20 cellular contexts compared by ENCODE assay signal in genomic region chr10:112466802-112467201, GRCh38. TPM values are rescaled to one million over a fixed set of nuclear protein-coding genes. Genes with fewer than 3 reads are reported as not detected.
A peak's percentile ranks its signal among the peaks of the same experiment; 100 is the strongest.
DNase-seq lines count a peak whose midpoint lies in the region; ATAC-seq, FAIRE-seq and TF ChIP-seq lines count a peak whose summit lies in the region.
"Had no signal": no experiment of that assay in that cellular context is flagged by ENCODE, and none has a peak within 500 bp of the region (broad histone marks: within the 10 kb centered on the region; RNA-seq: fewer than 3 reads in every experiment).

No MANE protein-coding gene starts in this region.

- TF ChIP-seq EP300 in HepG2 (IDR thresholded peaks at IDR 0.05; ENCODE audit: low read depth in 2 of 2, low read length in 2 of 2) (no peak), HepG2 (CRISPR knock-in tag; IDR thresholded peaks at IDR 0.05; ENCODE audit: borderline replicate concordance) (no peak)

- POLR2A ChIA-PET in HepG2 (lab: Yijun Ruan, JAX) (no interaction called here), HCT116 (lab: Charles Lee) (no interaction called here)

- H3K79me2 ChIP-seq in HepG2 (ENCODE audit: insufficient read depth, low read length): no peaks in the 10 kb centered on the region
- H3K79me2 ChIP-seq in HCT116 (ENCODE audit: insufficient read depth, low read length): peaks cover 16% of the 10 kb centered on the region

- H3K9me3 ChIP-seq in HepG2 (ENCODE audit: low read length) (no peaks in the 10 kb centered on the region), right lobe of liver (no peaks in the 10 kb centered on the region), HCT116 (ENCODE audit: control insufficient read depth in 1 of 2, insufficient read depth in 1 of 2, low read depth in 1 of 2, low read length in 2 of 2) (no peaks in the 10 kb centered on the region)
- H3K9me3 ChIP-seq: Caco-2 had no signal

- H3K36me3 ChIP-seq in HepG2 (replicated peaks in 1 of 2; ENCODE audit: control insufficient read depth in 1 of 2, insufficient read depth in 2 of 2, low read length in 2 of 2) (peaks cover 7 to 25% of the 10 kb centered on the region in 2 experiments; a peak in 4 of 5 replicates), right lobe of liver (peaks cover 0 to 9% (median 1%) of the 10 kb centered on the region in 4 donors), HCT116 (ENCODE audit: control insufficient read depth in 1 of 2, insufficient read depth in 2 of 2, low read length in 2 of 2) (peaks cover 26 to 40% of the 10 kb centered on the region in 2 experiments), brain microvascular endothelial cell (replicated peaks) (peaks cover 2% of the 10 kb centered on the region)

- no peak for TF ChIP-seq POLR2A in HepG2 (IDR thresholded peaks at IDR 0.05; ENCODE audit: insufficient read depth in 1 of 2, low read depth in 2 of 2, low read length in 2 of 2)
- TF ChIP-seq POLR2A in right lobe of liver (IDR thresholded peaks at IDR 0.05): no peak
- TF ChIP-seq POLR2A in HCT116 (IDR thresholded peaks at IDR 0.05; ENCODE audit: borderline replicate concordance, extremely low read depth, insufficient read depth, insufficient read length): no peak

- H4K20me1 ChIP-seq in HepG2 (ENCODE audit: insufficient read depth, low read length) (no peaks in the 10 kb centered on the region), HCT116 (ENCODE audit: insufficient read depth) (no peaks in the 10 kb centered on the region)

- H3K4me2 ChIP-seq in HepG2 (ENCODE audit: low read depth, low read length) (no peak overlapping the region), HCT116 (ENCODE audit: low read length) (no peak overlapping the region)
- H3K4me2 ChIP-seq: A549; BLaER1 treated with 17β-estradiol and CSF1 and Interleukin-3, amounts not matched to agents 10 nM and 100 nM had no signal

- ATAC-seq in HepG2 (no peak), right lobe of liver (no peak), HCT116 (no peak)
- ATAC-seq in activated CD4-positive, CD25-positive, alpha-beta regulatory T cell treated with anti-CD3 and anti-CD28 coated beads, Interleukin-2, amount 50 U/mL, for 24 hours: no peak
- ATAC-seq: A549; CD8-positive, alpha-beta T cell had no signal

- FAIRE-seq in HepG2 (lab: Jason Lieb, UNC): no peak
- FAIRE-seq: A549, D721Med, G401.6, GM12891, GM19239 had no signal

- WGBS in HepG2 (ENCODE audit: low lambda C conversion rate): 92% methylated on average over 3 of the region's 3 CpGs
- WGBS in right lobe of liver (ENCODE audit: insufficient coverage, low coverage, low lambda C conversion rate, missing lambda C conversion rate): 89% methylated on average over 3 of the region's 3 CpGs

- CTCF ChIA-PET in HepG2 (lab: Yijun Ruan, JAX; ENCODE audit: low intra/inter-chr PET ratio, low total read pairs): no interaction called here
- CTCF ChIA-PET in HCT116 (lab: Charles Lee): interaction anchor here (1.0 kb wide), 1 partner anchor 159 kb away, joined by 4 read pairs; no protein-coding TSS in a partner anchor

- no peak overlapping the region for H3K27ac ChIP-seq in HepG2 (ENCODE audit: extremely low read length, insufficient read depth, low read length)
- no peak overlapping the region for H3K27ac ChIP-seq in right lobe of liver
- no peak overlapping the region for H3K27ac ChIP-seq in HCT116 (ENCODE audit: low read depth, low read length)
- H3K27ac ChIP-seq in brain microvascular endothelial cell: no peak overlapping the region
- H3K27ac ChIP-seq: A549; BLaER1 treated with 17β-estradiol and CSF1 and Interleukin-3, amounts not matched to agents 10 nM and 100 nM; C4-2B had no signal

- intact Hi-C loops in HepG2 (cut with micrococcal nuclease; ENCODE audit: unreplicated experiment) (no loop called here), right lobe of liver (cut with DNase I) (no loop called here), HCT116 (cut with micrococcal nuclease) (no loop called here)

- no peaks in the 10 kb centered on the region for H3K27me3 ChIP-seq in HepG2 (ENCODE audit: control insufficient read depth in 1 of 2, insufficient read depth in 2 of 2, low read length in 2 of 2)
- no peaks in the 10 kb centered on the region for H3K27me3 ChIP-seq in right lobe of liver
- H3K27me3 ChIP-seq in HCT116 (ENCODE audit: insufficient read depth, low read length): no peaks in the 10 kb centered on the region
- H3K27me3 ChIP-seq in brain microvascular endothelial cell (replicated peaks): no peaks in the 10 kb centered on the region
- H3K27me3 ChIP-seq: BLaER1 treated with 17β-estradiol and CSF1 and Interleukin-3, amounts not matched to agents 10 nM and 100 nM had no signal

- H3K9ac ChIP-seq in HepG2 (ENCODE audit: insufficient read depth, low read depth, low read length): no peak overlapping the region
- no peak overlapping the region for H3K9ac ChIP-seq in HCT116 (ENCODE audit: low read length)
- H3K9ac ChIP-seq: BLaER1 treated with 17β-estradiol and CSF1 and Interleukin-3, amounts not matched to agents 10 nM and 100 nM had no signal

- no peaks in the 10 kb centered on the region for H3K9me2 ChIP-seq in HCT116 (ENCODE audit: insufficient read depth)

- in situ Hi-C loops in HepG2 (cut with HindIII; ENCODE audit: extremely low pct_ligation_motif_present, low pct_unique_long_range_greater_than_20kb) (no loop called here), brain microvascular endothelial cell (cut with HindIII; ENCODE audit: low pct_ligation_motif_present, low sequenced_read_pairs) (no loop called here)

- H3K4me3 ChIP-seq in HepG2 (replicated peaks in 1 of 3; ENCODE audit: insufficient read depth in 1 of 3, low read depth in 2 of 3, low read length in 3 of 3): no peak overlapping the region
- H3K4me3 ChIP-seq in right lobe of liver: no peak overlapping the region
- no peak overlapping the region for H3K4me3 ChIP-seq in HCT116 (replicated peaks in 1 of 2; ENCODE audit: low read depth in 1 of 2, low read length in 2 of 2)
- H3K4me3 ChIP-seq in brain microvascular endothelial cell (ENCODE audit: low read depth, low read length): no peak overlapping the region
- H3K4me3 ChIP-seq: A549; BLaER1 treated with 17β-estradiol and CSF1 and Interleukin-3, amounts not matched to agents 10 nM and 100 nM had no signal

- TF ChIP-seq RAD21 in HepG2 (CRISPR knock-in tag; IDR thresholded peaks at IDR 0.05) (no peak), HCT116 (IDR thresholded peaks at IDR 0.05; ENCODE audit: low read depth) (no peak)

- no peak overlapping the region for H2AFZ ChIP-seq in HepG2 (ENCODE audit: low read length)
- no peak overlapping the region for H2AFZ ChIP-seq in HCT116 (ENCODE audit: low read depth, low read length, poor library complexity, severe bottlenecking)

- TF ChIP-seq CTCF in HepG2 (CRISPR knock-in tag; IDR thresholded peaks at IDR 0.05) (no peak), right lobe of liver (IDR thresholded peaks at IDR 0.05) (no peak), HCT116 (IDR thresholded peaks at IDR 0.05 in 2 of 3, conservative IDR thresholded peaks at IDR 0.05 in 1 of 3; ENCODE audit: borderline replicate concordance in 1 of 3, insufficient read depth in 1 of 3, low read depth in 2 of 3, low read length in 2 of 3) (no peak), brain microvascular endothelial cell (IDR thresholded peaks at IDR 0.05; ENCODE audit: low read depth, low read length, missing control alignments) (no peak)

- no peak for DNase-seq in HepG2 (ENCODE audit: low spot score)
- DNase-seq in right lobe of liver: no peak
- no peak for DNase-seq in HCT116 (ENCODE audit: low read depth, low spot score)
- no peak for DNase-seq in brain microvascular endothelial cell
- DNase-seq: 8988T; AML-193; Caco-2; Calu3; CD4-positive, alpha-beta T cell; CD8-positive, alpha-beta T cell; DMS79 treated with DMSO at 0.1 percent for 48 hours; GF-D8 had no signal

- RAD21 ChIA-PET in HCT116 (lab: Charles Lee; ENCODE audit: low non-redundant PET in 1 of 2, low total read pairs in 2 of 2, uncharacterized antibody in 2 of 2, unreplicated experiment in 2 of 2): no interaction called here

- BruUV-seq in HepG2 (replicated peaks; lab: Mats Ljungman, UMichigan): no TSS peak
- BruUV-seq in HCT116 (replicated peaks; lab: Mats Ljungman, UMichigan): TSS peak; percentile 4

- H3K4me1 ChIP-seq in HepG2 (ENCODE audit: insufficient read depth, low read length) (0 out of 2 replicates have a peak, but pooled peaks cover 3% of the 10 kb centered on the region), right lobe of liver (peaks cover 0 to 5% (median 2%) of the 10 kb centered on the region in 4 donors), HCT116 (ENCODE audit: control insufficient read depth in 1 of 2, insufficient read depth in 2 of 2, low read length in 2 of 2) (peaks cover 0 to 5% of the 10 kb centered on the region in 2 experiments; a peak in 3 of 4 replicates)
- H3K4me1 ChIP-seq: A549; BLaER1 treated with 17β-estradiol and CSF1 and Interleukin-3, amounts not matched to agents 10 nM and 100 nM had no signal

RNA-seq across cellular contexts. Expression of gene VTI1A, which starts 19.8 kb away (rescaled TPM):
- total RNA-seq in HepG2 (2016; rRNA removed; fragmentation: Illumina TruSeq; extraction: Trizol) (32.7 and 38.7 TPM in 2 replicates), right lobe of liver (10 to 100 TPM; 11.2 to 26.2 (median 12.3) TPM), HCT116 (2021; ENCODE audit: unreplicated experiment) (80.7 TPM)
- 7.8 and 10.4 TPM in 2 replicates for total RNA-seq in HepG2 (2016; cell fraction: cytosol; rRNA removed; fragmentation: Illumina TruSeq; extraction: Trizol; ENCODE audit: low read depth)
- 31.1 and 36.1 TPM in 2 replicates for total RNA-seq in HepG2 (2016; cell fraction: insoluble cytoplasmic fraction; rRNA removed; fragmentation: Illumina TruSeq; extraction: Trizol)
- 19.0 and 19.3 TPM in 2 replicates for total RNA-seq in HepG2 (2016; cell fraction: membrane; rRNA removed; fragmentation: Illumina TruSeq; extraction: Trizol)
- 73.4 and 74.7 TPM in 2 replicates for total RNA-seq in HepG2 (2016; cell fraction: nucleus; rRNA removed; fragmentation: Illumina TruSeq; extraction: Trizol)
- 10.2 and 11.7 TPM in 2 replicates for polyA plus RNA-seq in HepG2 (2011; rRNA removed)
- 8.2 and 9.5 TPM in 2 replicates for polyA plus RNA-seq in HepG2 (2011; cell fraction: cytosol; rRNA removed)
- polyA plus RNA-seq in HepG2 (2011; cell fraction: nucleus; rRNA removed): 19.8 and 20.7 TPM in 2 replicates
- 9.5 and 11.1 TPM in 2 replicates for polyA plus RNA-seq in HepG2 (2012)
- polyA plus RNA-seq in HepG2 (2016; cell fraction: cytosol; fragmentation: Illumina TruSeq; extraction: Trizol; ENCODE audit: low read depth): 8.3 and 11.0 TPM in 2 replicates
- polyA plus RNA-seq in HepG2 (2016; cell fraction: insoluble cytoplasmic fraction; fragmentation: Illumina TruSeq; extraction: Trizol; ENCODE audit: low read depth): 32.7 and 33.2 TPM in 2 replicates
- polyA plus RNA-seq in HepG2 (2016; cell fraction: membrane; fragmentation: Illumina TruSeq; extraction: Trizol; ENCODE audit: low read depth): 12.7 and 14.9 TPM in 2 replicates
- polyA plus RNA-seq in HepG2 (2016; cell fraction: nucleus; fragmentation: Illumina TruSeq; extraction: Trizol; ENCODE audit: insufficient read depth, low read depth): 29.8 and 34.7 TPM in 2 replicates
- 15.3 and 16.3 TPM in 2 replicates for polyA minus RNA-seq in HepG2 (2011; rRNA and poly(A)+ RNA removed; ENCODE audit: low replicate concordance)
- polyA minus RNA-seq in HepG2 (2011; cell fraction: cytosol; rRNA and poly(A)+ RNA removed): 7.6 and 7.8 TPM in 2 replicates
- polyA minus RNA-seq in HepG2 (2011; cell fraction: nucleus; rRNA and poly(A)+ RNA removed): 84.0 and 86.0 TPM in 2 replicates
- 15.4 and 23.6 TPM in 2 replicates for polyA plus RNA-seq in HCT116 (2012)

RNA-seq across cellular contexts. Expression of gene ZDHHC6, which starts 20.1 kb away (rescaled TPM):
- 49.4 and 50.9 TPM in 2 replicates for total RNA-seq in HepG2 (2016; rRNA removed; fragmentation: Illumina TruSeq; extraction: Trizol)
- 35.2 and 46.9 TPM in 2 replicates for total RNA-seq in HepG2 (2016; cell fraction: cytosol; rRNA removed; fragmentation: Illumina TruSeq; extraction: Trizol; ENCODE audit: low read depth)
- total RNA-seq in HepG2 (2016; cell fraction: insoluble cytoplasmic fraction; rRNA removed; fragmentation: Illumina TruSeq; extraction: Trizol): 52.5 and 54.7 TPM in 2 replicates
- 80.7 and 80.9 TPM in 2 replicates for total RNA-seq in HepG2 (2016; cell fraction: membrane; rRNA removed; fragmentation: Illumina TruSeq; extraction: Trizol)
- total RNA-seq in HepG2 (2016; cell fraction: nucleus; rRNA removed; fragmentation: Illumina TruSeq; extraction: Trizol): 42.2 and 43.4 TPM in 2 replicates
- polyA plus RNA-seq in HepG2 (2011; rRNA removed): 16.3 and 20.9 TPM in 2 replicates
- 8.4 and 12.7 TPM in 2 replicates for polyA plus RNA-seq in HepG2 (2011; cell fraction: cytosol; rRNA removed)
- polyA plus RNA-seq in HepG2 (2011; cell fraction: nucleus; rRNA removed): 34.4 and 41.6 TPM in 2 replicates
- polyA plus RNA-seq in HepG2 (2012): 22.0 and 25.6 TPM in 2 replicates
- 33.5 and 47.1 TPM in 2 replicates for polyA plus RNA-seq in HepG2 (2016; cell fraction: cytosol; fragmentation: Illumina TruSeq; extraction: Trizol; ENCODE audit: low read depth)
- polyA plus RNA-seq in HepG2 (2016; cell fraction: insoluble cytoplasmic fraction; fragmentation: Illumina TruSeq; extraction: Trizol; ENCODE audit: low read depth): 44.1 and 46.7 TPM in 2 replicates
- 57.9 and 69.4 TPM in 2 replicates for polyA plus RNA-seq in HepG2 (2016; cell fraction: membrane; fragmentation: Illumina TruSeq; extraction: Trizol; ENCODE audit: low read depth)
- polyA plus RNA-seq in HepG2 (2016; cell fraction: nucleus; fragmentation: Illumina TruSeq; extraction: Trizol; ENCODE audit: insufficient read depth, low read depth): 80.3 and 81.7 TPM in 2 replicates
- 17.3 and 32.4 TPM in 2 replicates for polyA minus RNA-seq in HepG2 (2011; rRNA and poly(A)+ RNA removed; ENCODE audit: low replicate concordance)
- 6.6 and 7.8 TPM in 2 replicates for polyA minus RNA-seq in HepG2 (2011; cell fraction: cytosol; rRNA and poly(A)+ RNA removed)
- polyA minus RNA-seq in HepG2 (2011; cell fraction: nucleus; rRNA and poly(A)+ RNA removed): 34.8 and 42.5 TPM in 2 replicates
- 10 to 100 TPM; 12.2 to 23.0 (median 16.0) TPM for total RNA-seq in right lobe of liver
- 88.5 TPM for total RNA-seq in HCT116 (2021; ENCODE audit: unreplicated experiment)
- 28.5 and 41.6 TPM in 2 replicates for polyA plus RNA-seq in HCT116 (2012)
